2 cellular contexts compared by ENCODE assay signal in genomic region chr12:94832105-94832504, GRCh38.
A peak's percentile ranks its signal among the peaks of the same experiment; 100 is the strongest.
TF ChIP-seq lines count a peak whose summit lies in the region.

No MANE protein-coding gene starts in this region.

TF ChIP-seq in HEK293, 187 proteins besides CTCF, POLR2A, EP300 and RAD21:
- TF ChIP-seq ZNF404 (tag by site-specific recombination; IDR thresholded peaks at IDR 0.05) (no peak), ZNF513 (tag by site-specific recombination; IDR thresholded peaks at IDR 0.05) (peak; percentile 37)

TF ChIP-seq in GM12878, 131 proteins besides CTCF, POLR2A, EP300 and RAD21 (continues in another document):
- TF ChIP-seq E2F4 (IDR thresholded peaks at IDR 0.05; ENCODE audit: low read depth, low read length) (no peak), CUX1 (IDR thresholded peaks at IDR 0.05; ENCODE audit: insufficient replicate concordance, low read depth, low read length) (peak; percentile 64), TCF12 (IDR thresholded peaks at IDR 0.05; ENCODE audit: low read depth, low read length) (no peak), JUNB (IDR thresholded peaks at IDR 0.05) (peak; percentile 91), EGR1 (IDR thresholded peaks at IDR 0.05; ENCODE audit: borderline replicate concordance in 1 of 2, low read depth in 2 of 2, low read length in 2 of 2) (no peak), CEBPZ (IDR thresholded peaks at IDR 0.05; ENCODE audit: low read depth, low read length) (no peak), ATF2 (IDR thresholded peaks at IDR 0.05; ENCODE audit: low read length) (peak; percentile 37; the same call in 1 of the 2 replicates), BACH1 (IDR thresholded peaks at IDR 0.05; ENCODE audit: borderline replicate concordance) (no peak), ZBTB40 (IDR thresholded peaks at IDR 0.05; ENCODE audit: borderline replicate concordance) (0 out of 2 replicates have a peak, but pooled peaks have one; percentile 5), EZH2 (IDR thresholded peaks at IDR 0.05; ENCODE audit: borderline replicate concordance, control insufficient read depth, low read depth, low read length) (no peak), SREBF1 (IDR thresholded peaks at IDR 0.05; ENCODE audit: low read length) (no peak), ZNF207 (IDR thresholded peaks at IDR 0.05; ENCODE audit: borderline replicate concordance) (no peak), ZNF274 (IDR thresholded peaks at IDR 0.05; ENCODE audit: insufficient read depth, insufficient read length) (no peak), RUNX3 (IDR thresholded peaks at IDR 0.05; ENCODE audit: low read length) (no peak; the same call in 1 of the 2 replicates), NR2C1 (IDR thresholded peaks at IDR 0.05) (peak; percentile 43; the same call in 1 of the 2 replicates), PBX3 (IDR thresholded peaks at IDR 0.05; ENCODE audit: insufficient replicate concordance, low read depth, low read length) (no peak), STAT3 (IDR thresholded peaks at IDR 0.05; ENCODE audit: low read depth, low read length) (no peak), ESRRA (IDR thresholded peaks at IDR 0.05; ENCODE audit: low read length) (no peak), BCL11A (IDR thresholded peaks at IDR 0.05; ENCODE audit: low read depth, low read length) (0 out of 2 replicates have a peak, but pooled peaks have one; percentile 6), KAT2A (conservative IDR thresholded peaks at IDR 0.05; ENCODE audit: control insufficient read depth, low read depth, low read length) (no peak), MAX (IDR thresholded peaks at IDR 0.05; ENCODE audit: low read depth, low read length) (no peak), CHD4 (IDR thresholded peaks at IDR 0.05) (no peak), IRF4 (IDR thresholded peaks at IDR 0.05; ENCODE audit: low read depth, low read length) (peak; percentile 81), MEF2B (IDR thresholded peaks at IDR 0.05; ENCODE audit: partially characterized antibody, poor library complexity, severe bottlenecking) (no peak), GATAD2B (conservative IDR thresholded peaks at IDR 0.05; ENCODE audit: low read depth) (no peak), POLR2AphosphoS5 (IDR thresholded peaks at IDR 0.05; ENCODE audit: low read length) (no peak), NFIC (IDR thresholded peaks at IDR 0.05; ENCODE audit: low read depth, low read length) (peak; percentile 57), IRF5 (IDR thresholded peaks at IDR 0.05; ENCODE audit: borderline replicate concordance) (no peak), BMI1 (IDR thresholded peaks at IDR 0.05; ENCODE audit: borderline replicate concordance) (no peak), IKZF2 (IDR thresholded peaks at IDR 0.05) (peak in 1 of 2 experiments; percentile 48), ASH2L (IDR thresholded peaks at IDR 0.05; ENCODE audit: borderline replicate concordance, low read depth) (no peak), MTA2 (IDR thresholded peaks at IDR 0.05; ENCODE audit: low read depth) (no peak), STAT1 (conservative IDR thresholded peaks at IDR 0.05) (no peak), CREM (IDR thresholded peaks at IDR 0.05; ENCODE audit: low read depth) (peak; percentile 53), SRF (IDR thresholded peaks at IDR 0.05; ENCODE audit: low read depth in 2 of 2, low read length in 2 of 2) (no peak), PML (IDR thresholded peaks at IDR 0.05; ENCODE audit: low read length) (no peak), MYB (IDR thresholded peaks at IDR 0.05; ENCODE audit: borderline replicate concordance, low read depth, low read length) (no peak), NR2C2 (IDR thresholded peaks at IDR 0.05; ENCODE audit: borderline replicate concordance, control insufficient read depth, insufficient read length, low read depth) (no peak), RB1 (IDR thresholded peaks at IDR 0.05; ENCODE audit: borderline replicate concordance) (no peak), KDM1A (IDR thresholded peaks at IDR 0.05; ENCODE audit: borderline replicate concordance) (no peak), EED (IDR thresholded peaks at IDR 0.05; ENCODE audit: low read depth) (peak; percentile 48; the same call in 1 of the 2 replicates), BHLHE40 (IDR thresholded peaks at IDR 0.05; ENCODE audit: borderline replicate concordance in 1 of 2, low read depth in 2 of 2, low read length in 1 of 2) (no peak), SUPT20H (IDR thresholded peaks at IDR 0.05; ENCODE audit: borderline replicate concordance, control insufficient read depth, low read depth, low read length) (no peak), USF2 (IDR thresholded peaks at IDR 0.05; ENCODE audit: borderline replicate concordance, low read depth, low read length) (no peak)
